Comparison of ENCODE assay signal across 8 cellular contexts in the genomic region with DNA sequence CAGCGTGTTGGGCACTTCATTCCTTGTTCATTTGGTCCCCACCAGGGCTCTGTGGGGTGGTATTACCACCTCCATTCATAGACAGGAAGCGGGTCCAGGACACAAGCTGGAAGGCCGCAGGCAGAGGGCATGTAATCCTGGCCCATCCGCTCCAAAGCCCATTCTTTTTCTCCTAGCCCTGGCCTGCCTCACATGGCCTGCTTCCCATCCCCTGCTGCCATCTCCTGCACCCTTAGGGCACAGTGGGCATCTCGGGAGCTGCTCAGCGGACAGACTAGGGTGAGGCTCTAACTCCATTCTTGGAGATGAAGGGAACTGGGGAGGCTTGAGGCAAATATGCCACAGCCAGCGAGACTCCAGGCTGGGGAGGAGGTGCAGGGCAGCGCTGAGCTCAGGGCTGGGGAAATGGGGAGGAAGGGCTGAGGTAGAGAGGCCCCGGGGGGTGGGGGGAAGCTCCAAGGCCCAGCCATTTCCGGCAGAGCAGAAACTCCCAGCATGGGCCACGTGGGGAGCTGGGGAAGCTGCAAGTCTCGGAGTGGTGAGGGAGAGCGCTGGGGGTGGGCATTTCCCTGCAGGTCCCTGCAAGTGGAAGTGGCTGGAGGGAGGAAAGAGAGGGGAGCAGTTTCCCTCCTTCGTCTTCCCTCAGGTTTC. TPM values are rescaled to one million over a fixed set of nuclear protein-coding genes. Genes with fewer than 3 reads are reported as not detected.
A peak's percentile ranks its signal among the peaks of the same experiment; 100 is the strongest.
DNase-seq lines count a peak whose midpoint lies in the region; ATAC-seq and TF ChIP-seq lines count a peak whose summit lies in the region.

No MANE protein-coding gene starts in this region.

- whole genome bisulfite sequencing in heart right ventricle, 2 donors, result 54 to 62% methylated on average over 14 of the region's 14 CpGs
- 44 to 58% methylated on average over 3 to 14 of the region's 14 CpGs for WGBS in transverse colon (ENCODE audit: low coverage in 1 of 2), 2 donors

- ATAC-seq in heart right ventricle (peak in 7 of 8 donors; percentile 27 to 67 (median 49)), GM19351 (IDR thresholded peaks at IDR 0.05; ENCODE audit: unreplicated experiment) (no peak)

- H3K4me3 ChIP-seq in heart right ventricle, result no peak overlapping the region
- no peak overlapping the region for H3K4me3 ChIP-seq in right atrium auricular region
- no peak overlapping the region for H3K4me3 ChIP-seq in transverse colon

- H3K27ac ChIP-seq in heart right ventricle (no peak overlapping the region), right atrium auricular region (no peak overlapping the region), transverse colon (no peak overlapping the region)

- TF ChIP-seq CTCF in heart right ventricle (IDR thresholded peaks at IDR 0.05) (no peak), right atrium auricular region (IDR thresholded peaks at IDR 0.05) (no peak), transverse colon (IDR thresholded peaks at IDR 0.05) (no peak)

- H3K36me3 ChIP-seq in heart right ventricle (no peaks in the 10 kb centered on the region), right atrium auricular region (no peaks in the 10 kb centered on the region), transverse colon (no peaks in the 10 kb centered on the region)

- no peak for TF ChIP-seq EP300 in transverse colon (IDR thresholded peaks at IDR 0.05; ENCODE audit: low read depth)

- H3K9me3 ChIP-seq in heart right ventricle (no peaks in the 10 kb centered on the region), right atrium auricular region (no peaks in the 10 kb centered on the region), transverse colon (no peaks in the 10 kb centered on the region)

- intact Hi-C loops in heart right ventricle (cut with DNase I), result loop anchor here in 4 of 10 donors (5.0 to 10.0 kb wide), 4 partner anchors 38 to 145 kb away; partner anchors contain the start of gene DDX6 (in 1 of the 4)
- intact Hi-C loops in transverse colon (cut with DNase I; ENCODE audit: low total_unique reads), result no loop called here

- in situ Hi-C loops in transverse colon (cut with MboI; ENCODE audit: low pct_ligation_motif_present in 1 of 4, low pct_unique_long_range_greater_than_20kb in 1 of 4, low sequenced_read_pairs in 3 of 4), result no loop called here

- H3K4me1 ChIP-seq in heart right ventricle (peaks cover 0 to 11% (median 0%) of the 10 kb centered on the region in 9 donors), right atrium auricular region (peaks cover 0 to 4% of the 10 kb centered on the region in 2 donors), transverse colon (no peaks in the 10 kb centered on the region)

- TF ChIP-seq POLR2A in transverse colon (IDR thresholded peaks at IDR 0.05), result no peak

- peaks cover 0 to 9% (median 4%) of the 10 kb centered on the region in 7 donors for H3K27me3 ChIP-seq in heart right ventricle
- no peaks in the 10 kb centered on the region for H3K27me3 ChIP-seq in right atrium auricular region
- H3K27me3 ChIP-seq in transverse colon, result peaks cover 11% of the 10 kb centered on the region

- no peak for DNase-seq in heart right ventricle
- no peak for DNase-seq in right atrium auricular region (ENCODE audit: low spot score)
- peak; percentile 61 for DNase-seq in activated T-cell treated with anti-CD3 and anti-CD28 coated beads for 48 hours (ENCODE audit: low read depth)
- DNase-seq in islet precursor cell, result peak; percentile 74
- DNase-seq in ureter (ENCODE audit: low spot score), result peak; percentile 54
- DNase-seq in NCI-H2081 (lab: John Stamatoyannopoulos, UW), result no peak
- no peak for DNase-seq in transverse colon

RNA-seq across cellular contexts. Expression of gene BCL9L, which starts 14.3 kb away (rescaled TPM):
- total RNA-seq in heart right ventricle, result 10 to 100 TPM; 29.4 to 57.7 (median 40.8) TPM
- 10 to 100 TPM; 24.0 to 24.2 TPM for polyA plus RNA-seq in heart right ventricle
- 10 to 100 TPM; 17.5 to 43.7 TPM for total RNA-seq in right atrium auricular region
- 87.8 TPM for total RNA-seq in ureter
- 10 to 100 TPM; 15.9 to 23.9 (median 18.5) TPM for total RNA-seq in transverse colon

RNA-seq across cellular contexts. Expression of gene UPK2, which starts 16.0 kb away (rescaled TPM):
- total RNA-seq in heart right ventricle (not detected), right atrium auricular region (not detected), ureter (240 TPM), transverse colon (not detected)
- under 1 TPM in 1 of 2 donors, not detected in 1; 0.04 TPM for polyA plus RNA-seq in heart right ventricle

RNA-seq across cellular contexts. Expression of gene FOXR1, which starts 31.5 kb away (rescaled TPM):
- total RNA-seq in heart right ventricle, result not detected
- polyA plus RNA-seq in heart right ventricle, result not detected
- total RNA-seq in right atrium auricular region, result not detected
- total RNA-seq in ureter, result not detected
- total RNA-seq in transverse colon, result not detected

RNA-seq across cellular contexts. Expression of gene CXCR5, which starts 56.4 kb away (rescaled TPM):
- total RNA-seq in heart right ventricle, result under 1 TPM in 1 of 10 donors, not detected in 9; 0.16 TPM
- under 1 TPM; 0.22 to 0.58 TPM for polyA plus RNA-seq in heart right ventricle
- total RNA-seq in right atrium auricular region, result under 1 TPM in 1 of 2 donors, not detected in 1; 0.16 TPM
- total RNA-seq in ureter, result not detected
- total RNA-seq in transverse colon, result 1 to 10 TPM in 2 of 4 donors, not detected in 2; 2.5 to 4.1 TPM

RNA-seq across cellular contexts. Expression of gene CENATAC, which starts 57.9 kb away (rescaled TPM):
- 10 to 100 TPM in 7 of 10 donors, 1 to 10 TPM in 3; 7.8 to 13.5 (median 11.3) TPM for total RNA-seq in heart right ventricle
- polyA plus RNA-seq in heart right ventricle, result 10 to 100 TPM in 1 of 2 donors, 1 to 10 TPM in 1; 8.2 to 85.2 TPM
- 10 to 100 TPM in 1 of 2 donors, 1 to 10 TPM in 1; 8.7 to 11.9 TPM for total RNA-seq in right atrium auricular region
- total RNA-seq in ureter, result 51.6 TPM
- total RNA-seq in transverse colon, result 10 to 100 TPM; 46.1 to 94.3 (median 82.2) TPM

Comparison
In these comparisons a context has a peak if more than half of its experiments do, and no peak if none do; other contexts are left out.
1. DNase-seq: peak in activated T-cell treated with anti-CD3 and anti-CD28 coated beads for 48 hours (single experiment), islet precursor cell (single experiment) and ureter (single experiment); none in heart right ventricle (0 of 2), right atrium auricular region (single experiment), NCI-H2081 (0 of 2) and transverse colon (single experiment).
2. RNA of gene UPK2, which starts 16.0 kb away (total RNA-seq): 240 TPM in ureter (single experiment); not detected in heart right ventricle, not detected in right atrium auricular region and not detected in transverse colon; every median in the first group is over 100 times any median in the second.